ENCODE assay signal across 20 cellular contexts in genomic region chr6:50846109-50846859, GRCh38. TPM values are rescaled to one million over a fixed set of nuclear protein-coding genes. Genes with fewer than 3 reads are reported as not detected.
A peak's percentile ranks its signal among the peaks of the same experiment; 100 is the strongest.
DNase-seq lines count a peak whose midpoint lies in the region; ATAC-seq and TF ChIP-seq lines count a peak whose summit lies in the region.
"Had no signal": no experiment of that assay in that cellular context is flagged by ENCODE, and none has a peak within 500 bp of the region (broad histone marks: within the 10 kb centered on the region; RNA-seq: fewer than 3 reads in every experiment).

No MANE protein-coding gene starts in this region.

- peak overlapping the region; percentile 87 for H3K4me2 ChIP-seq in GM23338

- DNase-seq in GM23338 (ENCODE audit: low spot score), result no peak
- DNase-seq in WTC11 (ENCODE audit: low spot score), result peak; percentile 17
- DNase-seq in retina, result peak; percentile 61
- DNase-seq in activated CD8-positive, alpha-beta T cell treated with anti-CD3 and anti-CD28 coated beads for 36 hours, result no peak
- DNase-seq in NCI-H748 treated with DMSO at 0.1 percent for 48 hours (lab: John Stamatoyannopoulos, UW), result no peak
- DNase-seq: AML-193; Calu3; CD4-positive, CD25-positive, alpha-beta regulatory T cell; GDM1; MG63; NCI-H1092 treated with DMSO at 0.1 percent for 48 hours; NCI-H1694; NCI-H2107; NCI-H345 had no signal

- H3K4me3 Mint-ChIP-seq in GM23338, result peak overlapping the region; percentile 59
- H3K4me3 Mint-ChIP-seq in WTC11, result peak overlapping the region; percentile 86
- H3K4me3 Mint-ChIP-seq in activated CD8-positive, alpha-beta T cell treated with anti-CD3 and anti-CD28 coated beads for 36 hours, result no peak overlapping the region
- H3K4me3 Mint-ChIP-seq: CD4-positive, CD25-positive, alpha-beta regulatory T cell had no signal

- no peaks in the 10 kb centered on the region for H3K79me2 ChIP-seq in GM23338 (replicated peaks; ENCODE audit: insufficient read depth)

- CTCF ChIA-PET in WTC11 (lab: Charles Lee), result interaction anchor here (1.4 to 2.2 kb wide), 2 partner anchors 22 to 998 kb away, joined by 3 to 14 read pairs; no protein-coding TSS in a partner anchor
- CTCF ChIA-PET in activated CD8-positive, alpha-beta T cell treated with anti-CD3 and anti-CD28 coated beads for 36 hours (lab: Charles Lee), result no interaction called here

- H3K36me3 ChIP-seq in GM23338 (ENCODE audit: insufficient read depth), result no peaks in the 10 kb centered on the region
- H3K36me3 ChIP-seq: MG63 had no signal

- peaks cover 100% of the 10 kb centered on the region for H3K27me3 ChIP-seq in GM23338 (ENCODE audit: insufficient read depth)

- H3K27ac Mint-ChIP-seq in GM23338 (no peak overlapping the region), WTC11 (no peak overlapping the region)
- H3K27ac Mint-ChIP-seq in activated CD8-positive, alpha-beta T cell treated with anti-CD3 and anti-CD28 coated beads for 36 hours, result no peak overlapping the region
- H3K27ac Mint-ChIP-seq: CD4-positive, CD25-positive, alpha-beta regulatory T cell had no signal

- peaks cover 12% of the 10 kb centered on the region; the same call in 1 of the 2 replicates for H4K20me1 ChIP-seq in GM23338 (replicated peaks; ENCODE audit: insufficient read depth)

- H3K9me3 Mint-ChIP-seq in GM23338 (no peaks in the 10 kb centered on the region; the same call in 1 of the 3 replicates), WTC11 (no peaks in the 10 kb centered on the region)
- no peaks in the 10 kb centered on the region for H3K9me3 Mint-ChIP-seq in activated CD8-positive, alpha-beta T cell treated with anti-CD3 and anti-CD28 coated beads for 36 hours

- H3K36me3 Mint-ChIP-seq in GM23338 (ENCODE audit: low read depth) (no peaks in the 10 kb centered on the region), WTC11 (no peaks in the 10 kb centered on the region)
- H3K36me3 Mint-ChIP-seq in activated CD8-positive, alpha-beta T cell treated with anti-CD3 and anti-CD28 coated beads for 36 hours (ENCODE audit: low read depth), result no peaks in the 10 kb centered on the region

- no peaks in the 10 kb centered on the region for H3K9me2 ChIP-seq in GM23338 (ENCODE audit: insufficient read depth)

- no peak overlapping the region for H2AFZ ChIP-seq in GM23338

- TF ChIP-seq CTCF in GM23338 (conservative IDR thresholded peaks at IDR 0.05; ENCODE audit: low read depth in 2 of 2) (no peak), WTC11 (IDR thresholded peaks at IDR 0.05) (no peak)
- no peak for TF ChIP-seq CTCF in activated CD8-positive, alpha-beta T cell treated with anti-CD3 and anti-CD28 coated beads for 36 hours (IDR thresholded peaks at IDR 0.05)

- no peak overlapping the region for H3K27ac ChIP-seq in GM23338 (ENCODE audit: low read depth)
- H3K27ac ChIP-seq: HL-60 had no signal

- peaks cover 27% of the 10 kb centered on the region for H3F3A ChIP-seq in GM23338 (replicated peaks; ENCODE audit: low read depth)

- H3K4me1 Mint-ChIP-seq in GM23338 (peaks cover 67% of the 10 kb centered on the region), WTC11 (peaks cover 77% of the 10 kb centered on the region)
- no peaks in the 10 kb centered on the region for H3K4me1 Mint-ChIP-seq in activated CD8-positive, alpha-beta T cell treated with anti-CD3 and anti-CD28 coated beads for 36 hours (ENCODE audit: low read depth)
- H3K4me1 Mint-ChIP-seq: CD4-positive, CD25-positive, alpha-beta regulatory T cell had no signal

- H3K27me3 Mint-ChIP-seq in GM23338 (ENCODE audit: insufficient read depth, low read depth, poor library complexity) (peaks cover 98% of the 10 kb centered on the region), WTC11 (ENCODE audit: low read depth) (peaks cover 100% of the 10 kb centered on the region)
- H3K27me3 Mint-ChIP-seq in activated CD8-positive, alpha-beta T cell treated with anti-CD3 and anti-CD28 coated beads for 36 hours, result peaks cover 76% of the 10 kb centered on the region

- peaks cover 3% of the 10 kb centered on the region for H3K9me3 ChIP-seq in iPS-18c (ENCODE audit: control insufficient read depth, insufficient read depth, low read length)
- H3K9me3 ChIP-seq: MG63 had no signal

- H3K4me3 ChIP-seq in GM23338, result peak overlapping the region; percentile 62
- H3K4me3 ChIP-seq in iPS-18c (ENCODE audit: insufficient read depth, low read depth, low read length), result peak overlapping the region; percentile 51
- H3K4me3 ChIP-seq: MG63 had no signal

- no peak for ATAC-seq in GM23338
- no peak for ATAC-seq in WTC11
- no peak for ATAC-seq in activated CD8-positive, alpha-beta T cell treated with anti-CD3 and anti-CD28 coated beads for 36 hours
- ATAC-seq in GM18907 (IDR thresholded peaks at IDR 0.05; ENCODE audit: unreplicated experiment), result no peak
- ATAC-seq: Panc1, Right ventricle myocardium inferior had no signal

- intact Hi-C loops in activated CD8-positive, alpha-beta T cell treated with anti-CD3 and anti-CD28 coated beads for 36 hours (cut with micrococcal nuclease), result loop anchor here (10.0 kb wide), 1 partner anchor 131 kb away; the partner anchor contains the start of gene TFAP2D

- H3K4me1 ChIP-seq in GM23338 (ENCODE audit: insufficient read depth), result peaks cover 82% of the 10 kb centered on the region

- POLR2A ChIA-PET in WTC11 (lab: Charles Lee), result interaction anchor here (0.7 to 1.7 kb wide), 2 partner anchors 21 to 557 kb away, joined by 3 to 5 read pairs; no protein-coding TSS in a partner anchor
- POLR2A ChIA-PET in activated CD8-positive, alpha-beta T cell treated with anti-CD3 and anti-CD28 coated beads for 36 hours (lab: Charles Lee), result no interaction called here

TF ChIP-seq in WTC11, 78 proteins besides CTCF, POLR2A, EP300 and RAD21 (continues in another document):
- TF ChIP-seq CREB1 (CRISPR knock-in tag; IDR thresholded peaks at IDR 0.05) (no peak), CBFB (CRISPR knock-in tag; IDR thresholded peaks at IDR 0.05; ENCODE audit: low read depth) (no peak), SMAD4 (CRISPR knock-in tag; IDR thresholded peaks at IDR 0.05) (no peak), ZBTB21 (CRISPR knock-in tag; IDR thresholded peaks at IDR 0.05; ENCODE audit: borderline replicate concordance) (no peak), PRRX2 (CRISPR knock-in tag; IDR thresholded peaks at IDR 0.05) (no peak), FOXK1 (CRISPR knock-in tag; IDR thresholded peaks at IDR 0.05) (no peak), USF2 (CRISPR knock-in tag; IDR thresholded peaks at IDR 0.05) (no peak), ATF3 (CRISPR knock-in tag; conservative IDR thresholded peaks at IDR 0.05) (no peak), JUN (CRISPR knock-in tag; IDR thresholded peaks at IDR 0.05) (no peak)
- TF ChIP-seq, protein P1, sequence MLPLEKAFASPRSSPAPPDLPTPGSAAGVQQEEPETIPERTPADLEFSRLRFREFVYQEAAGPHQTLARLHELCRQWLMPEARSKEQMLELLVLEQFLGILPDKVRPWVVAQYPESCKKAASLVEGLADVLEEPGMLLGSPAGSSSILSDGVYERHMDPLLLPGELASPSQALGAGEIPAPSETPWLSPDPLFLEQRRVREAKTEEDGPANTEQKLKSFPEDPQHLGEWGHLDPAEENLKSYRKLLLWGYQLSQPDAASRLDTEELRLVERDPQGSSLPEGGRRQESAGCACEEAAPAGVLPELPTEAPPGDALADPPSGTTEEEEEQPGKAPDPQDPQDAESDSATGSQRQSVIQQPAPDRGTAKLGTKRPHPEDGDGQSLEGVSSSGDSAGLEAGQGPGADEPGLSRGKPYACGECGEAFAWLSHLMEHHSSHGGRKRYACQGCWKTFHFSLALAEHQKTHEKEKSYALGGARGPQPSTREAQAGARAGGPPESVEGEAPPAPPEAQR (CRISPR knock-in tag; IDR thresholded peaks at IDR 0.05), result no peak
- TF ChIP-seq, protein P2, sequence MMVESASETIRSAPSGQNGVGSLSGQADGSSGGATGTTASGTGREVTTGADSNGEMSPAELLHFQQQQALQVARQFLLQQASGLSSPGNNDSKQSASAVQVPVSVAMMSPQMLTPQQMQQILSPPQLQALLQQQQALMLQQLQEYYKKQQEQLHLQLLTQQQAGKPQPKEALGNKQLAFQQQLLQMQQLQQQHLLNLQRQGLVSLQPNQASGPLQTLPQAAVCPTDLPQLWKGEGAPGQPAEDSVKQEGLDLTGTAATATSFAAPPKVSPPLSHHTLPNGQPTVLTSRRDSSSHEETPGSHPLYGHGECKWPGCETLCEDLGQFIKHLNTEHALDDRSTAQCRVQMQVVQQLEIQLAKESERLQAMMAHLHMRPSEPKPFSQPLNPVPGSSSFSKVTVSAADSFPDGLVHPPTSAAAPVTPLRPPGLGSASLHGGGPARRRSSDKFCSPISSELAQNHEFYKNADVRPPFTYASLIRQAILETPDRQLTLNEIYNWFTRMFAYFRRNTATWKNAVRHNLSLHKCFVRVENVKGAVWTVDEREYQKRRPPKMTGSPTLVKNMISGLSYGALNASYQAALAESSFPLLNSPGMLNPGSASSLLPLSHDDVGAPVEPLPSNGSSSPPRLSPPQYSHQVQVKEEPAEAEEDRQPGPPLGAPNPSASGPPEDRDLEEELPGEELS (CRISPR knock-in tag; IDR thresholded peaks at IDR 0.05), result no peak
- TF ChIP-seq, protein P3, sequence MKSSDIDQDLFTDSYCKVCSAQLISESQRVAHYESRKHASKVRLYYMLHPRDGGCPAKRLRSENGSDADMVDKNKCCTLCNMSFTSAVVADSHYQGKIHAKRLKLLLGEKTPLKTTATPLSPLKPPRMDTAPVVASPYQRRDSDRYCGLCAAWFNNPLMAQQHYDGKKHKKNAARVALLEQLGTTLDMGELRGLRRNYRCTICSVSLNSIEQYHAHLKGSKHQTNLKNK (CRISPR knock-in tag; IDR thresholded peaks at IDR 0.05), result no peak
- TF ChIP-seq, protein P4, sequence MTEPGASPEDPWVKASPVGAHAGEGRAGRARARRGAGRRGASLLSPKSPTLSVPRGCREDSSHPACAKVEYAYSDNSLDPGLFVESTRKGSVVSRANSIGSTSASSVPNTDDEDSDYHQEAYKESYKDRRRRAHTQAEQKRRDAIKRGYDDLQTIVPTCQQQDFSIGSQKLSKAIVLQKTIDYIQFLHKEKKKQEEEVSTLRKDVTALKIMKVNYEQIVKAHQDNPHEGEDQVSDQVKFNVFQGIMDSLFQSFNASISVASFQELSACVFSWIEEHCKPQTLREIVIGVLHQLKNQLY (CRISPR knock-in tag; IDR thresholded peaks at IDR 0.05), result no peak

RNA-seq across cellular contexts. Expression of gene TFAP2B, which starts 27.6 kb away (rescaled TPM):
- total RNA-seq in GM23338 (2014; rRNA removed; shearing (Covaris generic)), result not detected in 2 replicates
- not detected in 2 replicates for polyA plus RNA-seq in GM23338 (2016; fragmentation: Nextera tagmentation; extraction: Ambion mirVana)
- not detected in 3 replicates for total RNA-seq in WTC11 (2021)
- total RNA-seq in activated CD8-positive, alpha-beta T cell treated with anti-CD3 and anti-CD28 coated beads for 36 hours, result not detected
- total RNA-seq: Calu3; CD4-positive, CD25-positive, alpha-beta regulatory T cell; H4 had no signal
- polyA plus RNA-seq: CD4-positive, CD25-positive, alpha-beta regulatory T cell had no signal

Comparison
In these comparisons a context has a peak if more than half of its experiments do, and no peak if none do; other contexts are left out.
1. DNase-seq: peak in WTC11 (single experiment) and retina (single experiment); none in GM23338 (single experiment), activated CD8-positive, alpha-beta T cell treated with anti-CD3 and anti-CD28 coated beads for 36 hours (single experiment) and NCI-H748 treated with DMSO at 0.1 percent for 48 hours (single experiment).